In genomic region chr1:8468751-8469150, GRCh38 we compare ENCODE assay signal across 23 cellular contexts.
DNase-seq lines count a peak whose midpoint lies in the region; ATAC-seq and TF ChIP-seq lines count a peak whose summit lies in the region.
"Had no signal": no experiment of that assay in that cellular context is flagged by ENCODE, and none has a peak within 500 bp of the region (broad histone marks: within the 10 kb centered on the region; RNA-seq: fewer than 3 reads in every experiment).

No MANE protein-coding gene starts in this region.

- no peak overlapping the region for H3K9ac ChIP-seq in liver (ENCODE audit: low read depth in 1 of 2, low read length in 2 of 2)
- H3K9ac ChIP-seq: BLaER1 treated with 17β-estradiol and CSF1 and Interleukin-3, amounts not matched to agents 10 nM and 100 nM had no signal

- CTCF ChIA-PET in WTC11 (lab: Charles Lee) = interaction anchor here (1.2 to 1.9 kb wide), 4 partner anchors 9 to 380 kb away, joined by 3 to 5 read pairs (median 4); no protein-coding TSS in a partner anchor

- H3K36me3 ChIP-seq in liver (ENCODE audit: control insufficient read depth in 4 of 4, insufficient read depth in 3 of 4, low read depth in 1 of 4, low read length in 3 of 4) = no peaks in the 10 kb centered on the region
- H3K36me3 ChIP-seq: BE2C, HAP-1 had no signal

- no peaks in the 10 kb centered on the region for H3K9me3 ChIP-seq in liver (ENCODE audit: control insufficient read depth in 4 of 4, low read length in 3 of 4)
- H3K9me3 ChIP-seq: A549; BE2C; BLaER1 treated with 17β-estradiol and CSF1 and Interleukin-3, amounts not matched to agents 10 nM and 100 nM; HAP-1 had no signal

- no peak overlapping the region for H3K4me3 Mint-ChIP-seq in activated naive CD4-positive, alpha-beta T cell treated with anti-CD3 and anti-CD28 coated beads, Interleukin-2, amount 50 U/mL, for 24 hours
- H3K4me3 Mint-ChIP-seq in WTC11 = no peak overlapping the region
- H3K4me3 Mint-ChIP-seq: CD14-positive monocyte; CD4-positive, alpha-beta T cell; CD8-positive, alpha-beta memory T cell had no signal

- H3K27ac ChIP-seq in liver (ENCODE audit: low read depth in 1 of 2, low read length in 2 of 2) = no peak overlapping the region
- H3K27ac ChIP-seq: A549; BLaER1 treated with 17β-estradiol and CSF1 and Interleukin-3, amounts not matched to agents 10 nM and 100 nM had no signal

- ATAC-seq in WTC11 = no peak
- ATAC-seq: A549, GM12878 had no signal

- H3K4me1 ChIP-seq in liver (ENCODE audit: control insufficient read depth in 4 of 4, insufficient read depth in 4 of 4, low read length in 3 of 4) = peaks cover 7 to 44% (median 36%) of the 10 kb centered on the region in 4 donors
- H3K4me1 ChIP-seq: BE2C had no signal

- no peak for DNase-seq in activated naive CD4-positive, alpha-beta T cell (lab: John Stamatoyannopoulos, UW)
- DNase-seq in WTC11 (ENCODE audit: low spot score) (no peak), iPS-NIHi11 (ENCODE audit: low spot score) (no peak), NCI-H1048 (lab: John Stamatoyannopoulos, UW) (no peak), HCEC 1CT (no peak)
- DNase-seq: 8988T; ACHN; AML-193; BE2C; Calu3; CD4-positive, alpha-beta T cell; CD8-positive, alpha-beta memory T cell; DMS79; EL; GDM1; GOT3 had no signal

- 59% methylated on average over 4 of the region's 4 CpGs for WGBS in liver

- H3K36me3 Mint-ChIP-seq in activated naive CD4-positive, alpha-beta T cell treated with anti-CD3 and anti-CD28 coated beads, Interleukin-2, amount 50 U/mL, for 24 hours = no peaks in the 10 kb centered on the region
- H3K36me3 Mint-ChIP-seq in WTC11 = no peaks in the 10 kb centered on the region

- no peaks in the 10 kb centered on the region for H3K9me3 Mint-ChIP-seq in activated naive CD4-positive, alpha-beta T cell treated with anti-CD3 and anti-CD28 coated beads, Interleukin-2, amount 50 U/mL, for 24 hours
- no peaks in the 10 kb centered on the region for H3K9me3 Mint-ChIP-seq in WTC11
- H3K9me3 Mint-ChIP-seq: CD14-positive monocyte; CD4-positive, alpha-beta T cell; CD8-positive, alpha-beta memory T cell had no signal

- H3K27me3 ChIP-seq in liver (ENCODE audit: control insufficient read depth in 4 of 4, insufficient read depth in 4 of 4, low read length in 3 of 4) = no peaks in the 10 kb centered on the region
- H3K27me3 ChIP-seq: BE2C; BLaER1 treated with 17β-estradiol and CSF1 and Interleukin-3, amounts not matched to agents 10 nM and 100 nM had no signal

- H3K27ac Mint-ChIP-seq in activated naive CD4-positive, alpha-beta T cell treated with anti-CD3 and anti-CD28 coated beads, Interleukin-2, amount 50 U/mL, for 24 hours = peak overlapping the region; percentile 82
- peak overlapping the region; percentile 62; the same call in 1 of the 2 replicates for H3K27ac Mint-ChIP-seq in WTC11
- H3K27ac Mint-ChIP-seq: CD4-positive, alpha-beta T cell had no signal

- TF ChIP-seq CTCF in WTC11 (IDR thresholded peaks at IDR 0.05) (no peak), liver (IDR thresholded peaks at IDR 0.05; ENCODE audit: low read depth, low read length, missing input control) (no peak)

- POLR2A ChIA-PET in WTC11 (lab: Charles Lee) = no interaction called here

- H3K4me3 ChIP-seq in liver (ENCODE audit: low read depth in 1 of 3, low read length in 3 of 3) = no peak overlapping the region
- H3K4me3 ChIP-seq: A549; BLaER1 treated with 17β-estradiol and CSF1 and Interleukin-3, amounts not matched to agents 10 nM and 100 nM; GM12878; HAP-1 had no signal

- no peak for TF ChIP-seq RAD21 in liver (IDR thresholded peaks at IDR 0.05)

- H3K27me3 Mint-ChIP-seq in activated naive CD4-positive, alpha-beta T cell treated with anti-CD3 and anti-CD28 coated beads, Interleukin-2, amount 50 U/mL, for 24 hours = no peaks in the 10 kb centered on the region
- H3K27me3 Mint-ChIP-seq in WTC11 (ENCODE audit: low read depth) = no peaks in the 10 kb centered on the region
- H3K27me3 Mint-ChIP-seq: CD4-positive, alpha-beta T cell; CD8-positive, alpha-beta memory T cell had no signal

- peaks cover 48% of the 10 kb centered on the region for H3K4me1 Mint-ChIP-seq in activated naive CD4-positive, alpha-beta T cell treated with anti-CD3 and anti-CD28 coated beads, Interleukin-2, amount 50 U/mL, for 24 hours
- peaks cover 63% of the 10 kb centered on the region for H3K4me1 Mint-ChIP-seq in WTC11

TF ChIP-seq in WTC11, 78 proteins besides CTCF, POLR2A, EP300 and RAD21 (continues in another document):
- no peak for TF ChIP-seq NR1H2 (CRISPR knock-in tag; IDR thresholded peaks at IDR 0.05)
- TF ChIP-seq TP53 (CRISPR knock-in tag; IDR thresholded peaks at IDR 0.05) = no peak
- no peak for TF ChIP-seq PRDM15 (CRISPR knock-in tag; IDR thresholded peaks at IDR 0.05)
- TF ChIP-seq ETV6 (CRISPR knock-in tag; IDR thresholded peaks at IDR 0.05) = no peak
- TF ChIP-seq MAX (CRISPR knock-in tag; IDR thresholded peaks at IDR 0.05) = no peak

TF ChIP-seq in liver, 16 proteins besides CTCF, POLR2A, EP300 and RAD21:
- TF ChIP-seq HNF4G (IDR thresholded peaks at IDR 0.05) = peak; percentile 30
- no peak for TF ChIP-seq JUND (IDR thresholded peaks at IDR 0.05)
- TF ChIP-seq HNF4A (conservative IDR thresholded peaks at IDR 0.05) = peak; percentile 67 to 75
